ENCODE assay signal across 8 cellular contexts in genomic region chr2:105369777-105370690, GRCh38. TPM values are rescaled to one million over a fixed set of nuclear protein-coding genes. Genes with fewer than 3 reads are reported as not detected.
DNase-seq lines count a peak whose midpoint lies in the region; ATAC-seq and FAIRE-seq lines count a peak whose summit lies in the region.

No MANE protein-coding gene starts in this region.

- H3K9me3 ChIP-seq in effector memory CD4-positive, alpha-beta T cell (ENCODE audit: control insufficient read depth, low read length): no peaks in the 10 kb centered on the region

- H3K4ac ChIP-seq in mesendoderm (ENCODE audit: low read depth, low read length): no peak overlapping the region

- no peak overlapping the region for H3K27ac ChIP-seq in effector memory CD4-positive, alpha-beta T cell (ENCODE audit: insufficient read depth, low read length, poor library complexity, severe bottlenecking)
- H3K27ac ChIP-seq in mesendoderm (ENCODE audit: low read depth, low read length): no peak overlapping the region

- H2BK15ac ChIP-seq in mesendoderm (replicated peaks; ENCODE audit: low read depth): no peak overlapping the region

- no peak overlapping the region for H3K18ac ChIP-seq in mesendoderm (ENCODE audit: low read length)

- H2BK120ac ChIP-seq in mesendoderm (ENCODE audit: low read depth, low read length): no peak overlapping the region

- H3K4me3 ChIP-seq in effector memory CD4-positive, alpha-beta T cell (ENCODE audit: insufficient read depth, low read depth, low read length, poor library complexity, severe bottlenecking): no peak overlapping the region
- no peak overlapping the region for H3K4me3 ChIP-seq in mesendoderm (ENCODE audit: low read length)

- peak; percentile 87 for ATAC-seq in HG03280 (IDR thresholded peaks at IDR 0.05; ENCODE audit: unreplicated experiment)

- peak; percentile 94 for FAIRE-seq in GM19239 (lab: Jason Lieb, UNC)

- no peak overlapping the region for H3K9ac ChIP-seq in mesendoderm (ENCODE audit: low read length)

- no peaks in the 10 kb centered on the region for H3K36me3 ChIP-seq in effector memory CD4-positive, alpha-beta T cell (ENCODE audit: control insufficient read depth, insufficient read depth, low read length)
- no peaks in the 10 kb centered on the region for H3K36me3 ChIP-seq in mesendoderm (ENCODE audit: control insufficient read depth, insufficient read depth, low read length)

- no peak overlapping the region for H3K23ac ChIP-seq in mesendoderm (ENCODE audit: low read length)

- no peak overlapping the region for H4K8ac ChIP-seq in mesendoderm (ENCODE audit: low read depth, low read length)

- no peak overlapping the region for H3K56ac ChIP-seq in mesendoderm (ENCODE audit: low read length)

- peak; percentile 9 to 82 (median 57) for DNase-seq in C1 segment of cervical spinal cord (lab: John Stamatoyannopoulos, UW)
- peak; percentile 64 for DNase-seq in GM19239 (ENCODE audit: insufficient read length, low spot score)
- DNase-seq in NCI-H82 (lab: John Stamatoyannopoulos, UW): peak; percentile 97
- peak; percentile 94 for DNase-seq in activated CD8-positive, alpha-beta memory T cell treated with anti-CD3 and anti-CD28 coated beads for 24 hours
- peak; percentile 55 to 72 (median 62) for DNase-seq in effector memory CD4-positive, alpha-beta T cell
- peak; percentile 91 for DNase-seq in mesendoderm
- DNase-seq in stimulated activated CD8-positive, alpha-beta memory T cell treated with anti-CD3 and anti-CD28 coated beads, Interleukin-2, amount 100 ng/mL, for 1 hour (ENCODE audit: low read depth in 2 of 2): peak; percentile 64 to 68

- H2AK5ac ChIP-seq in mesendoderm (ENCODE audit: low read length): no peak overlapping the region

- no peak overlapping the region for H2BK5ac ChIP-seq in mesendoderm (ENCODE audit: low read length)

- H3K4me2 ChIP-seq in mesendoderm (ENCODE audit: low read length): no peak overlapping the region

- H3K79me2 ChIP-seq in mesendoderm (ENCODE audit: control insufficient read depth, insufficient read depth, low read length): no peaks in the 10 kb centered on the region

- H4K5ac ChIP-seq in mesendoderm (ENCODE audit: low read length): no peak overlapping the region

- no peaks in the 10 kb centered on the region for H3K79me1 ChIP-seq in mesendoderm (ENCODE audit: low read length)

- WGBS in mesendoderm (ENCODE audit: extremely low coverage, insufficient coverage, low lambda C conversion rate): no CpG with 5 or more reads among the region's 30 CpGs

- peaks cover 12% of the 10 kb centered on the region for H3K4me1 ChIP-seq in effector memory CD4-positive, alpha-beta T cell (ENCODE audit: control insufficient read depth, insufficient read depth, low read length, poor library complexity, severe bottlenecking)
- no peaks in the 10 kb centered on the region for H3K4me1 ChIP-seq in mesendoderm (ENCODE audit: control insufficient read depth, low read depth, low read length)

- H3K27me3 ChIP-seq in effector memory CD4-positive, alpha-beta T cell (replicated peaks; ENCODE audit: control insufficient read depth, insufficient read depth, low read length, poor library complexity, severe bottlenecking): no peaks in the 10 kb centered on the region
- H3K27me3 ChIP-seq in mesendoderm (ENCODE audit: insufficient read depth, low read length, poor library complexity): no peaks in the 10 kb centered on the region

RNA-seq across cellular contexts. Expression of gene FHL2, which starts 28.8 kb away (rescaled TPM):
- 45.6 TPM for polyA plus RNA-seq in mesendoderm (2013, experiment 1 of 2)
- 47.5 TPM for polyA plus RNA-seq in mesendoderm (2013, experiment 2 of 2)

RNA-seq across cellular contexts. Expression of gene C2orf49, which starts 32.7 kb away (rescaled TPM):
- polyA plus RNA-seq in mesendoderm (2013, experiment 1 of 2): 16.4 TPM
- 15.7 TPM for polyA plus RNA-seq in mesendoderm (2013, experiment 2 of 2)

RNA-seq across cellular contexts. Expression of gene TGFBRAP1, which starts 40.5 kb away (rescaled TPM):
- polyA plus RNA-seq in mesendoderm (2013, experiment 1 of 2): 11.9 TPM
- 12.3 TPM for polyA plus RNA-seq in mesendoderm (2013, experiment 2 of 2)
